In the genomic region with DNA sequence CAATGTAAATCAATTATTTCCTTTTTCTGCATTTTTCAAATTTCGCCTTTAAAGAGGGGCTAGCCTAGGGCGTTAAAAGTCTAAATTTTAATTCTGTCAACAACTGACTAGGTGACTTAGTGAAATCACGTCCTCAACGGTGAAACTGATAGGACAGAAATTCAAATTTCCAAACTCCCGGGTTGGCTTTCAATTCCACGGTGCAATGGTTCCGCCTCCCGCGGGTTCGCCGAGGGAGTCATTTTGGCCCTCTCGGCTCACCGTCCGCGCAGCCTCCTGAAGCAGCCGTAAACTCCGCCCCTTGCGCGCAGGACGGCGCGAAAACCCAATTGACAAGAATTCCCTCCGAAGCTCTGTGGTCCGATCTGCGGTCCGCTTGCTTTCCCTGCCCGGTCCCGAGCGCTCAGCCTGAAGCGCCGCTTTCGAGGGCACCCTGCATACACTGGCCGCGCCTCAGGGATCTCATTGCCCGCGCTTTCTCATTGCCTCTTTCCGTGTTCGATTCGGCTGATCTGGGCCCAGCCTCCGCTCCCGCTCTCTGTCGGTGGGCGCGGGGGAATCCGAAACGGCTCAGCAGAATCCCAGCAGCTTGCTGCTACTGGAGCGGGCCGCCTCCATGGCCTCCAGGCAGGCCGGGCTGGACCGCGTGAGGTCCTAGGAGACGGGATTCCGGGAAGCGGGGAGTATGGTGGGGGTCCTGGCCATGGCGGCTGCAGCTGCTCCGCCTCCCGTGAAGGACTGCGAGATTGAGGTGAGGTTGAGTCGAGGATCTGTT, we compare ENCODE assay signal across 8 cellular contexts. TPM values are rescaled to one million over a fixed set of nuclear protein-coding genes. Genes with fewer than 3 reads are reported as not detected.
DNase-seq lines count a peak whose midpoint lies in the region; ATAC-seq and TF ChIP-seq lines count a peak whose summit lies in the region.

A gene with protein sequence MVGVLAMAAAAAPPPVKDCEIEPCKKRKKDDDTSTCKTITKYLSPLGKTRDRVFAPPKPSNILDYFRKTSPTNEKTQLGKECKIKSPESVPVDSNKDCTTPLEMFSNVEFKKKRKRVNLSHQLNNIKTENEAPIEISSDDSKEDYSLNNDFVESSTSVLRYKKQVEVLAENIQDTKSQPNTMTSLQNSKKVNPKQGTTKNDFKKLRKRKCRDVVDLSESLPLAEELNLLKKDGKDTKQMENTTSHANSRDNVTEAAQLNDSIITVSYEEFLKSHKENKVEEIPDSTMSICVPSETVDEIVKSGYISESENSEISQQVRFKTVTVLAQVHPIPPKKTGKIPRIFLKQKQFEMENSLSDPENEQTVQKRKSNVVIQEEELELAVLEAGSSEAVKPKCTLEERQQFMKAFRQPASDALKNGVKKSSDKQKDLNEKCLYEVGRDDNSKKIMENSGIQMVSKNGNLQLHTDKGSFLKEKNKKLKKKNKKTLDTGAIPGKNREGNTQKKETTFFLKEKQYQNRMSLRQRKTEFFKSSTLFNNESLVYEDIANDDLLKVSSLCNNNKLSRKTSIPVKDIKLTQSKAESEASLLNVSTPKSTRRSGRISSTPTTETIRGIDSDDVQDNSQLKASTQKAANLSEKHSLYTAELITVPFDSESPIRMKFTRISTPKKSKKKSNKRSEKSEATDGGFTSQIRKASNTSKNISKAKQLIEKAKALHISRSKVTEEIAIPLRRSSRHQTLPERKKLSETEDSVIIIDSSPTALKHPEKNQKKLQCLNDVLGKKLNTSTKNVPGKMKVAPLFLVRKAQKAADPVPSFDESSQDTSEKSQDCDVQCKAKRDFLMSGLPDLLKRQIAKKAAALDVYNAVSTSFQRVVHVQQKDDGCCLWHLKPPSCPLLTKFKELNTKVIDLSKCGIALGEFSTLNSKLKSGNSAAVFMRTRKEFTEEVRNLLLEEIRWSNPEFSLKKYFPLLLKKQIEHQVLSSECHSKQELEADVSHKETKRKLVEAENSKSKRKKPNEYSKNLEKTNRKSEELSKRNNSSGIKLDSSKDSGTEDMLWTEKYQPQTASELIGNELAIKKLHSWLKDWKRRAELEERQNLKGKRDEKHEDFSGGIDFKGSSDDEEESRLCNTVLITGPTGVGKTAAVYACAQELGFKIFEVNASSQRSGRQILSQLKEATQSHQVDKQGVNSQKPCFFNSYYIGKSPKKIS (N-terminal part only) (plus strand): TSS at position 304 of the 775 bp plus-strand sequence. CDS start 382 bp downstream, at position 686.

- peaks cover 19% of the 10 kb centered on the region for H3K36me3 Mint-ChIP-seq in activated T-helper 2 cell treated with anti-CD3 and anti-CD28 coated beads, Interferon-gamma antibody, Interleukin-2, Interleukin-4, amounts not matched to agents 10 μg/mL and 5 μg/mL and 100 μg/mL, durations not matched to agents 14 hours and 24 hours and 36 hours (ENCODE audit: low read depth)
- peaks cover 15% of the 10 kb centered on the region for H3K36me3 Mint-ChIP-seq in nephron (ENCODE audit: low read depth)

- peaks cover 37% of the 10 kb centered on the region for H3K4me1 Mint-ChIP-seq in activated T-helper 2 cell treated with anti-CD3 and anti-CD28 coated beads, Interferon-gamma antibody, Interleukin-2, Interleukin-4, amounts not matched to agents 10 μg/mL and 5 μg/mL and 100 μg/mL, durations not matched to agents 14 hours and 24 hours and 36 hours (ENCODE audit: low read depth)
- peaks cover 28% of the 10 kb centered on the region for H3K4me1 Mint-ChIP-seq in nephron

- H3K27me3 Mint-ChIP-seq in activated T-helper 2 cell treated with anti-CD3 and anti-CD28 coated beads, Interferon-gamma antibody, Interleukin-2, Interleukin-4, amounts not matched to agents 10 μg/mL and 5 μg/mL and 100 μg/mL, durations not matched to agents 14 hours and 24 hours and 36 hours (ENCODE audit: low read depth) = no peaks in the 10 kb centered on the region
- no peaks in the 10 kb centered on the region for H3K27me3 Mint-ChIP-seq in nephron (ENCODE audit: low read depth)

- peak within 1 kb of the TSS; percentile 98 for H3K27ac Mint-ChIP-seq in activated T-helper 2 cell treated with anti-CD3 and anti-CD28 coated beads, Interferon-gamma antibody, Interleukin-2, Interleukin-4, amounts not matched to agents 10 μg/mL and 5 μg/mL and 100 μg/mL, durations not matched to agents 14 hours and 24 hours and 36 hours
- H3K27ac Mint-ChIP-seq in nephron = peak within 1 kb of the TSS; percentile 78 to 87 (median 84)

- H3K79me2 ChIP-seq in MM.1S (ENCODE audit: low read length) = peaks cover 43% of the 10 kb centered on the region

- no peaks in the 10 kb centered on the region for H3K9me2 ChIP-seq in MM.1S (replicated peaks; ENCODE audit: insufficient read depth, low read length)

- peak within 1 kb of the TSS; percentile 98 for H3K4me3 ChIP-seq in MM.1S (ENCODE audit: low read length)

- TF ChIP-seq CTCF in MM.1S (IDR thresholded peaks at IDR 0.05; ENCODE audit: low read length) = no peak
- TF ChIP-seq CTCF in nephron (IDR thresholded peaks at IDR 0.05; ENCODE audit: unreplicated experiment in 3 of 3) = no peak

- peaks cover 7% of the 10 kb centered on the region; the same call in 1 of the 2 replicates for H3K4me1 ChIP-seq in MM.1S (ENCODE audit: low read length)

- intact Hi-C loops in activated T-helper 2 cell treated with anti-CD3 and anti-CD28 coated beads, Interferon-gamma antibody, Interleukin-2, Interleukin-4, amounts not matched to agents 10 μg/mL and 5 μg/mL and 100 μg/mL, durations not matched to agents 14 hours and 24 hours and 36 hours (cut with micrococcal nuclease) = no loop called here

- peak within 1 kb of the TSS; percentile 61; the same call in 1 of the 2 replicates for H3K27ac ChIP-seq in MM.1S (ENCODE audit: low read length)

- no peaks in the 10 kb centered on the region for H4K20me1 ChIP-seq in MM.1S (ENCODE audit: insufficient read depth, low read length)

- H3K9me3 ChIP-seq in MM.1S (replicated peaks; ENCODE audit: insufficient read depth, low read length) = no peaks in the 10 kb centered on the region

- H3K4me3 Mint-ChIP-seq in activated T-helper 2 cell treated with anti-CD3 and anti-CD28 coated beads, Interferon-gamma antibody, Interleukin-2, Interleukin-4, amounts not matched to agents 10 μg/mL and 5 μg/mL and 100 μg/mL, durations not matched to agents 14 hours and 24 hours and 36 hours (ENCODE audit: low read depth) = peak within 1 kb of the TSS; percentile 99
- peak within 1 kb of the TSS; percentile 94 to 95 (median 95) for H3K4me3 Mint-ChIP-seq in nephron

- DNase-seq in COR-L47 (lab: John Stamatoyannopoulos, UW) (peak; percentile 87), MM.1S (peak; percentile 90), SHP77 (lab: John Stamatoyannopoulos, UW) (peak; percentile 83 to 90), fibroblast of the conjunctiva (ENCODE audit: low read depth) (peak; percentile 75)
- DNase-seq in activated T-helper 2 cell treated with anti-CD3 and anti-CD28 coated beads, Interferon-gamma antibody, Interleukin-2, Interleukin-4, amounts not matched to agents 10 μg/mL and 5 μg/mL and 100 μg/mL, durations not matched to agents 14 hours and 24 hours and 36 hours (ENCODE audit: low spot score) = peak; percentile 86
- peak; percentile 88 for DNase-seq in stimulated activated naive CD4-positive, alpha-beta T cell treated with Interleukin-2 at 50 U/mL for 16 hours (lab: John Stamatoyannopoulos, UW)

- H3K9me3 Mint-ChIP-seq in activated T-helper 2 cell treated with anti-CD3 and anti-CD28 coated beads, Interferon-gamma antibody, Interleukin-2, Interleukin-4, amounts not matched to agents 10 μg/mL and 5 μg/mL and 100 μg/mL, durations not matched to agents 14 hours and 24 hours and 36 hours = no peaks in the 10 kb centered on the region
- no peaks in the 10 kb centered on the region for H3K9me3 Mint-ChIP-seq in nephron

- H3K4me2 ChIP-seq in MM.1S (ENCODE audit: low read depth, low read length) = peak within 1 kb of the TSS; percentile 61

- H3K27me3 ChIP-seq in MM.1S (replicated peaks; ENCODE audit: insufficient read depth, low read length) = no peaks in the 10 kb centered on the region

- ATAC-seq in GM21825 (IDR thresholded peaks at IDR 0.05; ENCODE audit: unreplicated experiment) = peak; percentile 71

- H2AFZ ChIP-seq in MM.1S (ENCODE audit: low read length) = peak within 1 kb of the TSS; percentile 95

- peak within 1 kb of the TSS; percentile 97 for H3K9ac ChIP-seq in MM.1S (ENCODE audit: low read length)

- H3F3A ChIP-seq in MM.1S (ENCODE audit: insufficient read depth, low read length) = no peaks in the 10 kb centered on the region

- H3K36me3 ChIP-seq in MM.1S (replicated peaks; ENCODE audit: insufficient read depth, low read length) = no peaks in the 10 kb centered on the region

RNA-seq across cellular contexts. Expression of the gene that starts here (rescaled TPM):
- total RNA-seq in activated T-helper 2 cell treated with anti-CD3 and anti-CD28 coated beads, Interferon-gamma antibody, Interleukin-2, Interleukin-4, amounts not matched to agents 10 μg/mL and 5 μg/mL and 100 μg/mL, durations not matched to agents 14 hours and 24 hours and 36 hours = 24.6 and 26.8 TPM in 2 replicates

Comparison
In these comparisons a context has a peak if more than half of its experiments do, and no peak if none do; other contexts are left out.
1. Peak in every context shown above with its lines: DNase-seq, ATAC-seq, H3K4me3 ChIP-seq and H3K27ac ChIP-seq.